16 cellular contexts compared by ENCODE assay signal in the genomic region with DNA sequence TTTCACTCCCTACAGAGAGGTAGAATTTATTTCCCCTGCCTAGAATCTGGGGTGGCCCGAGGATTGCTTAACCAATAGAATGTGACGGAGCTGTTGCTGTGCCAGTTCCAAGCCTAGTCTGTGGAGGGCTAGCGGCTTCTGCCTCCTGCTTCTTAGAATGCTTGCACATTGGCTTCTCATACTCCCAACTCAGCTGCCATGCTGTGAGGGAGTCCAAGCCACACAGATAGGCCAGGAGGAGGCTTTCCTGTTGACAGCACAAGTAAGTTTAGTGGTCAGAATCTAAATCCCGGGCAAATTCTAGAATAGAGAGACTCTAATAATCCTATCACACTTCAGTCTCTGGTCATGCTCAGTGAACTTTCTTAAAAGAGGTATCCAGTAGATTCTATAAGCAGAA. TPM values are rescaled to one million over a fixed set of nuclear protein-coding genes. Genes with fewer than 3 reads are reported as not detected.
DNase-seq lines count a peak whose midpoint lies in the region; ATAC-seq and TF ChIP-seq lines count a peak whose summit lies in the region.
"Had no signal": no experiment of that assay in that cellular context is flagged by ENCODE, and none has a peak within 500 bp of the region (broad histone marks: within the 10 kb centered on the region; RNA-seq: fewer than 3 reads in every experiment).

No MANE protein-coding gene starts in this region.

- H3K4me1 Mint-ChIP-seq in GM23338 = no peaks in the 10 kb centered on the region
- H3K4me1 Mint-ChIP-seq in neural crest cell = no peaks in the 10 kb centered on the region
- no peaks in the 10 kb centered on the region for H3K4me1 Mint-ChIP-seq in activated T-cell treated with anti-CD3 and anti-CD28 coated beads, Interleukin-2, amount 50 U/mL, for 72 hours (ENCODE audit: low read depth)
- H3K4me1 Mint-ChIP-seq: CD4-positive, CD25-positive, alpha-beta regulatory T cell; H9 had no signal

- no peaks in the 10 kb centered on the region for H3K9me3 ChIP-seq in HAP-1

- H3K27me3 ChIP-seq in GM23338 (ENCODE audit: insufficient read depth) = no peaks in the 10 kb centered on the region
- no peaks in the 10 kb centered on the region for H3K27me3 ChIP-seq in HAP-1 (ENCODE audit: low read depth)
- H3K27me3 ChIP-seq: BLaER1 treated with 17β-estradiol and CSF1 and Interleukin-3, amounts not matched to agents 10 nM and 100 nM had no signal

- H3K27me3 Mint-ChIP-seq in GM23338 (ENCODE audit: insufficient read depth, low read depth, poor library complexity) (peaks cover 3% of the 10 kb centered on the region), neural crest cell (ENCODE audit: low read depth) (no peaks in the 10 kb centered on the region)
- peaks cover 13% of the 10 kb centered on the region for H3K27me3 Mint-ChIP-seq in activated T-cell treated with anti-CD3 and anti-CD28 coated beads, Interleukin-2, amount 50 U/mL, for 72 hours (ENCODE audit: low read depth)
- H3K27me3 Mint-ChIP-seq: CD4-positive, CD25-positive, alpha-beta regulatory T cell had no signal

- in situ Hi-C loops in HAP-1 (cut with MboI; ENCODE audit: low sequenced_read_pairs) = no loop called here

- TF ChIP-seq CTCF in GM23338 (conservative IDR thresholded peaks at IDR 0.05; ENCODE audit: low read depth in 2 of 2) (no peak), neural crest cell (conservative IDR thresholded peaks at IDR 0.05) (no peak)

- H3K4me3 Mint-ChIP-seq in GM23338 (no peak overlapping the region), neural crest cell (no peak overlapping the region)
- H3K4me3 Mint-ChIP-seq in activated T-cell treated with anti-CD3 and anti-CD28 coated beads, Interleukin-2, amount 50 U/mL, for 72 hours = no peak overlapping the region
- H3K4me3 Mint-ChIP-seq: CD4-positive, CD25-positive, alpha-beta regulatory T cell; H9 had no signal

- ATAC-seq in GM23338 = no peak
- no peak for ATAC-seq in activated T-cell treated with anti-CD3 and anti-CD28 coated beads, Interleukin-2, amount 50 U/mL, for 72 hours (replicated peaks in 1 of 2)
- ATAC-seq: GM12878 had no signal

- no peak overlapping the region for H3K27ac Mint-ChIP-seq in GM23338
- H3K27ac Mint-ChIP-seq in neural crest cell (ENCODE audit: unreplicated experiment) = peak overlapping the region; percentile 68
- no peak overlapping the region for H3K27ac Mint-ChIP-seq in activated T-cell treated with anti-CD3 and anti-CD28 coated beads, Interleukin-2, amount 50 U/mL, for 72 hours
- H3K27ac Mint-ChIP-seq: CD4-positive, CD25-positive, alpha-beta regulatory T cell; H9 had no signal

- no peak overlapping the region for H3K4me2 ChIP-seq in GM23338
- H3K4me2 ChIP-seq: BLaER1 treated with 17β-estradiol and CSF1 and Interleukin-3, amounts not matched to agents 10 nM and 100 nM had no signal

- H3K9me2 ChIP-seq in GM23338 (ENCODE audit: insufficient read depth) = peaks cover 2% of the 10 kb centered on the region; the same call in 1 of the 2 replicates

- H4K20me1 ChIP-seq in GM23338 (replicated peaks; ENCODE audit: insufficient read depth) = no peaks in the 10 kb centered on the region
- H4K20me1 ChIP-seq: BLaER1 treated with 17β-estradiol and CSF1 and Interleukin-3, amounts not matched to agents 10 nM and 100 nM had no signal

- H3F3A ChIP-seq in GM23338 (replicated peaks; ENCODE audit: low read depth) = no peaks in the 10 kb centered on the region

- H3K4me1 ChIP-seq in GM23338 (ENCODE audit: insufficient read depth) = no peaks in the 10 kb centered on the region
- H3K4me1 ChIP-seq in HAP-1 = no peaks in the 10 kb centered on the region
- H3K4me1 ChIP-seq: BLaER1 treated with 17β-estradiol and CSF1 and Interleukin-3, amounts not matched to agents 10 nM and 100 nM had no signal

- no peaks in the 10 kb centered on the region for H3K79me2 ChIP-seq in GM23338 (replicated peaks; ENCODE audit: insufficient read depth)

- DNase-seq in NCI-H2227 (lab: John Stamatoyannopoulos, UW; ENCODE audit: unreplicated experiment) (peak; percentile 3), NCI-H2227 treated with DMSO at 0.1 percent for 48 hours (lab: John Stamatoyannopoulos, UW) (no peak), GM23338 (ENCODE audit: low spot score) (no peak), SK-N-DZ (ENCODE audit: low spot score) (peak; percentile 49), neural crest cell (ENCODE audit: low read depth, low spot score) (no peak), HAP-1 (ENCODE audit: low spot score in 2 of 2) (no peak)
- DNase-seq in activated CD4-positive, alpha-beta T cell treated with anti-CD3 and anti-CD28 coated beads for 1 hour = no peak
- no peak for DNase-seq in activated T-cell treated with anti-CD3 and anti-CD28 coated beads, Interleukin-2, amount 50 U/mL, for 72 hours
- DNase-seq: 8988T; AML-193; CD4-positive, CD25-positive, alpha-beta regulatory T cell; DMS79; GOT3; H9 had no signal

- peak overlapping the region; percentile 11; the same call in 1 of the 2 replicates for H2AFZ ChIP-seq in GM23338

- H3K9me3 Mint-ChIP-seq in GM23338 = peaks cover 5% of the 10 kb centered on the region; the same call in 2 of the 3 replicates
- no peaks in the 10 kb centered on the region for H3K9me3 Mint-ChIP-seq in neural crest cell
- H3K9me3 Mint-ChIP-seq in activated T-cell treated with anti-CD3 and anti-CD28 coated beads, Interleukin-2, amount 50 U/mL, for 72 hours = peaks cover 5 to 6% of the 10 kb centered on the region in 2 donors

- no peaks in the 10 kb centered on the region for H3K36me3 Mint-ChIP-seq in GM23338 (ENCODE audit: low read depth)
- no peaks in the 10 kb centered on the region for H3K36me3 Mint-ChIP-seq in neural crest cell (ENCODE audit: low read depth)
- H3K36me3 Mint-ChIP-seq in activated T-cell treated with anti-CD3 and anti-CD28 coated beads, Interleukin-2, amount 50 U/mL, for 72 hours (ENCODE audit: insufficient read depth in 2 of 2) = no peaks in the 10 kb centered on the region
- H3K36me3 Mint-ChIP-seq: CD4-positive, CD25-positive, alpha-beta regulatory T cell had no signal

- H3K36me3 ChIP-seq in GM23338 (ENCODE audit: insufficient read depth) (no peaks in the 10 kb centered on the region), HAP-1 (replicated peaks) (no peaks in the 10 kb centered on the region)
- H3K36me3 ChIP-seq: BLaER1 treated with 17β-estradiol and CSF1 and Interleukin-3, amounts not matched to agents 10 nM and 100 nM had no signal

- H3K4me3 ChIP-seq in GM23338 (no peak overlapping the region), HAP-1 (no peak overlapping the region)
- H3K4me3 ChIP-seq: BLaER1 treated with 17β-estradiol and CSF1 and Interleukin-3, amounts not matched to agents 10 nM and 100 nM; GM12878 had no signal

- no peak overlapping the region for H3K27ac ChIP-seq in GM23338 (ENCODE audit: low read depth)
- H3K27ac ChIP-seq: BLaER1 treated with 17β-estradiol and CSF1 and Interleukin-3, amounts not matched to agents 10 nM and 100 nM had no signal

TF ChIP-seq in GM23338, 12 proteins besides CTCF, POLR2A, EP300 and RAD21 (continues in another document):
- TF ChIP-seq CREB1 (CRISPR knock-in tag; IDR thresholded peaks at IDR 0.05; ENCODE audit: low read depth) = no peak
- TF ChIP-seq JUNB (IDR thresholded peaks at IDR 0.05; ENCODE audit: unreplicated experiment) = no peak
- no peak for TF ChIP-seq POLR2AphosphoS5 (IDR thresholded peaks at IDR 0.05; ENCODE audit: low read depth)
- TF ChIP-seq NANOG (IDR thresholded peaks at IDR 0.05; ENCODE audit: borderline replicate concordance) = no peak
- TF ChIP-seq ZNF114 (CRISPR knock-in tag; IDR thresholded peaks at IDR 0.05) = no peak
- TF ChIP-seq, protein P1, sequence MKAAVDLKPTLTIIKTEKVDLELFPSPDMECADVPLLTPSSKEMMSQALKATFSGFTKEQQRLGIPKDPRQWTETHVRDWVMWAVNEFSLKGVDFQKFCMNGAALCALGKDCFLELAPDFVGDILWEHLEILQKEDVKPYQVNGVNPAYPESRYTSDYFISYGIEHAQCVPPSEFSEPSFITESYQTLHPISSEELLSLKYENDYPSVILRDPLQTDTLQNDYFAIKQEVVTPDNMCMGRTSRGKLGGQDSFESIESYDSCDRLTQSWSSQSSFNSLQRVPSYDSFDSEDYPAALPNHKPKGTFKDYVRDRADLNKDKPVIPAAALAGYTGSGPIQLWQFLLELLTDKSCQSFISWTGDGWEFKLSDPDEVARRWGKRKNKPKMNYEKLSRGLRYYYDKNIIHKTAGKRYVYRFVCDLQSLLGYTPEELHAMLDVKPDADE (IDR thresholded peaks at IDR 0.05) = no peak

RNA-seq across cellular contexts. Expression of a gene that starts 57.5 kb away (rescaled TPM):
- 91.9 and 94.9 TPM in 2 replicates for total RNA-seq in GM23338 (2014; rRNA removed; shearing (Covaris generic))
- polyA plus RNA-seq in GM23338 (2016; fragmentation: Nextera tagmentation; extraction: Ambion mirVana) = 377 and 387 TPM in 2 replicates
- 134 and 155 TPM in 2 replicates for polyA plus RNA-seq in SK-N-DZ (2014; cell fraction: cytosol; rRNA removed)
- 58.4 and 99.2 TPM in 2 replicates for polyA plus RNA-seq in SK-N-DZ (2014; cell fraction: nucleus; rRNA removed)
- total RNA-seq in neural crest cell = 94.7 and 95.9 TPM in 2 replicates
- 10 to 100 TPM; 71.6 to 78.3 TPM for total RNA-seq in activated T-cell treated with anti-CD3 and anti-CD28 coated beads, Interleukin-2, amount 50 U/mL, for 72 hours

Comparison
In these comparisons a context has a peak if more than half of its experiments do, and no peak if none do; other contexts are left out.
1. DNase-seq: peak in NCI-H2227 (single experiment) and SK-N-DZ (single experiment); none in NCI-H2227 treated with DMSO at 0.1 percent for 48 hours (single experiment), GM23338 (single experiment), neural crest cell (single experiment), activated CD4-positive, alpha-beta T cell treated with anti-CD3 and anti-CD28 coated beads for 1 hour (single experiment), HAP-1 (0 of 2) and activated T-cell treated with anti-CD3 and anti-CD28 coated beads, Interleukin-2, amount 50 U/mL, for 72 hours (0 of 2).